1 cellular context compared by ENCODE assay signal in the genomic region with DNA sequence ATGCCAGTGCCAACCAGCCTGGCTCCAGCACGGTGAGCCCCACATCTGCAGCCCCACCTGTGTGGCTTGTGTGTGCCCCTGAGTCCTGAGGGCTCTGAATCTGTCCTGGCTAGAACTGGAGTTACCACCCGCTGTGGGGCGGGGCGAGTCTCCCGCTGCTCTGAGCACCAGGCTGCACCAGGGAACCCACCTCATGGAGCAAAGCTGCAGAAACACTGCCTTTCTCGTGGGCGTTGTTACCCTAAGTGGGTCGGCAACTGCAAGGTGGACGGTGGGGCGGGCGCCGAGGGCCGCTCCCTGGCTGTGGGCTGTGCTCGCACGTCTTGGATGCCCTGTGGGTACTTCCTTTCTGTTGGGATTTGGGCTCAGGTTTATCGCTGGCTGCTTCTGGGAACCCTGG.
TF ChIP-seq lines count a peak whose summit lies in the region.

No MANE protein-coding gene starts in this region.

TF ChIP-seq in HepG2, 621 proteins besides CTCF, POLR2A, EP300 and RAD21:
- TF ChIP-seq RNF2 (conservative IDR thresholded peaks at IDR 0.05; ENCODE audit: low read depth) = no peak
- TF ChIP-seq NRL (CRISPR knock-in tag; IDR thresholded peaks at IDR 0.05; ENCODE audit: borderline replicate concordance) = 0 out of 2 replicates have a peak, but pooled peaks have one; percentile 19
- TF ChIP-seq, protein P1, sequence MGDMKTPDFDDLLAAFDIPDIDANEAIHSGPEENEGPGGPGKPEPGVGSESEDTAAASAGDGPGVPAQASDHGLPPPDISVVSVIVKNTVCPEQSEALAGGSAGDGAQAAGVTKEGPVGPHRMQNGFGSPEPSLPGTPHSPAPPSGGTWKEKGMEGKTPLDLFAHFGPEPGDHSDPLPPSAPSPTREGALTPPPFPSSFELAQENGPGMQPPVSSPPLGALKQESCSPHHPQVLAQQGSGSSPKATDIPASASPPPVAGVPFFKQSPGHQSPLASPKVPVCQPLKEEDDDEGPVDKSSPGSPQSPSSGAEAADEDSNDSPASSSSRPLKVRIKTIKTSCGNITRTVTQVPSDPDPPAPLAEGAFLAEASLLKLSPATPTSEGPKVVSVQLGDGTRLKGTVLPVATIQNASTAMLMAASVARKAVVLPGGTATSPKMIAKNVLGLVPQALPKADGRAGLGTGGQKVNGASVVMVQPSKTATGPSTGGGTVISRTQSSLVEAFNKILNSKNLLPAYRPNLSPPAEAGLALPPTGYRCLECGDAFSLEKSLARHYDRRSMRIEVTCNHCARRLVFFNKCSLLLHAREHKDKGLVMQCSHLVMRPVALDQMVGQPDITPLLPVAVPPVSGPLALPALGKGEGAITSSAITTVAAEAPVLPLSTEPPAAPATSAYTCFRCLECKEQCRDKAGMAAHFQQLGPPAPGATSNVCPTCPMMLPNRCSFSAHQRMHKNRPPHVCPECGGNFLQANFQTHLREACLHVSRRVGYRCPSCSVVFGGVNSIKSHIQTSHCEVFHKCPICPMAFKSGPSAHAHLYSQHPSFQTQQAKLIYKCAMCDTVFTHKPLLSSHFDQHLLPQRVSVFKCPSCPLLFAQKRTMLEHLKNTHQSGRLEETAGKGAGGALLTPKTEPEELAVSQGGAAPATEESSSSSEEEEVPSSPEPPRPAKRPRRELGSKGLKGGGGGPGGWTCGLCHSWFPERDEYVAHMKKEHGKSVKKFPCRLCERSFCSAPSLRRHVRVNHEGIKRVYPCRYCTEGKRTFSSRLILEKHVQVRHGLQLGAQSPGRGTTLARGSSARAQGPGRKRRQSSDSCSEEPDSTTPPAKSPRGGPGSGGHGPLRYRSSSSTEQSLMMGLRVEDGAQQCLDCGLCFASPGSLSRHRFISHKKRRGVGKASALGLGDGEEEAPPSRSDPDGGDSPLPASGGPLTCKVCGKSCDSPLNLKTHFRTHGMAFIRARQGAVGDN (CRISPR knock-in tag; IDR thresholded peaks at IDR 0.05) = 0 out of 2 replicates have a peak, but pooled peaks have one; percentile 14
- 0 out of 2 replicates have a peak, but pooled peaks have one; percentile 19 for TF ChIP-seq FOXM1 (CRISPR knock-in tag; IDR thresholded peaks at IDR 0.05)
